Comparison of ENCODE assay signal across 8 cellular contexts in genomic region chr6:85678602-85679444, GRCh38. TPM values are rescaled to one million over a fixed set of nuclear protein-coding genes. Genes with fewer than 3 reads are reported as not detected.
DNase-seq lines count a peak whose midpoint lies in the region; ATAC-seq, FAIRE-seq and TF ChIP-seq lines count a peak whose summit lies in the region.

No MANE protein-coding gene starts in this region.

- POLR2A ChIA-PET in A549 (lab: Yijun Ruan, JAX), result interaction anchor here (0.5 to 8.4 kb wide), 28 partner anchors 9 to 916 kb away, joined by 3 to 378 read pairs (median 5); partner anchors contain the start of genes NT5E, SNX14, SYNCRIP and TBX18

- DNase-seq in A549 (ENCODE audit: low read depth in 1 of 2, low spot score in 1 of 2) (peak; percentile 80 to 98), NCI-H2107 treated with DMSO at 0.1 percent for 48 hours (lab: John Stamatoyannopoulos, UW; ENCODE audit: unreplicated experiment) (peak; percentile 96), UCSD-AML1 (lab: John Stamatoyannopoulos, UW; ENCODE audit: unreplicated experiment) (peak; percentile 99), brain pericyte (ENCODE audit: low read depth, low spot score) (peak; percentile 94)

- CTCF ChIA-PET in A549 (lab: Yijun Ruan, JAX), result interaction anchor here (0.9 kb wide), 1 partner anchor 67 kb away, joined by 3 read pairs; no protein-coding TSS in a partner anchor

- peaks cover 30% of the 10 kb centered on the region for H3K36me3 ChIP-seq in iPS-18a (ENCODE audit: control insufficient read depth, low read depth, low read length)
- H3K36me3 ChIP-seq in skeletal muscle satellite cell (ENCODE audit: insufficient read depth, low read length), result peaks cover 40% of the 10 kb centered on the region

- peak overlapping the region; percentile 98 for H3K9ac ChIP-seq in iPS-18a (ENCODE audit: low read length)
- H3K9ac ChIP-seq in skeletal muscle satellite cell (ENCODE audit: low read depth, low read length), result peak overlapping the region; percentile 99

- peaks cover 23% of the 10 kb centered on the region; the same call in 2 of the 3 replicates for H3K4me1 ChIP-seq in A549
- H3K4me1 ChIP-seq in iPS-18a (ENCODE audit: control insufficient read depth, low read depth, low read length), result peaks cover 19% of the 10 kb centered on the region
- H3K4me1 ChIP-seq in skeletal muscle satellite cell (ENCODE audit: control insufficient read depth, insufficient read depth, low read length), result peaks cover 25% of the 10 kb centered on the region

- H3K27me3 ChIP-seq in iPS-18a (ENCODE audit: control insufficient read depth, insufficient read depth, low read length) (no peaks in the 10 kb centered on the region), skeletal muscle satellite cell (ENCODE audit: control insufficient read depth, insufficient read depth, low read length) (no peaks in the 10 kb centered on the region)

- FAIRE-seq in A549 (lab: Jason Lieb, UNC), result no peak

- no peak for TF ChIP-seq RAD21 in A549 (conservative IDR thresholded peaks at IDR 0.05 in 1 of 2, IDR thresholded peaks at IDR 0.05 in 1 of 2)

- peak; percentile 99 for TF ChIP-seq POLR2A in A549 (IDR thresholded peaks at IDR 0.05; ENCODE audit: low read length)

- TF ChIP-seq CTCF in A549 (IDR thresholded peaks at IDR 0.05), result no peak

- peak overlapping the region; percentile 97 for H3K4me3 ChIP-seq in A549
- H3K4me3 ChIP-seq in iPS-18a (ENCODE audit: low read length), result peak overlapping the region; percentile 92
- H3K4me3 ChIP-seq in skeletal muscle satellite cell (ENCODE audit: low read length), result peak overlapping the region; percentile 95

- H3K27ac ChIP-seq in A549 (peak overlapping the region; percentile 94 to 97), iPS-18a (ENCODE audit: low read length) (peak overlapping the region; percentile 83)

- TF ChIP-seq EP300 in A549 (IDR thresholded peaks at IDR 0.05), result no peak

- H3K4me2 ChIP-seq in A549 (peak overlapping the region; percentile 95), skeletal muscle satellite cell (ENCODE audit: low read length) (peak overlapping the region; percentile 88)

- H3K9me3 ChIP-seq in A549 (no peaks in the 10 kb centered on the region), iPS-18a (ENCODE audit: control insufficient read depth, low read depth, low read length) (no peaks in the 10 kb centered on the region), skeletal muscle satellite cell (replicated peaks; ENCODE audit: low read length) (no peaks in the 10 kb centered on the region)

- WGBS in A549 (ENCODE audit: missing lambda C conversion rate), result under 1% methylated on average over 26 of the region's 82 CpGs

- ATAC-seq in A549, result peak; percentile 87 to 89
- peak; percentile 71 for ATAC-seq in GM18858 (IDR thresholded peaks at IDR 0.05; ENCODE audit: unreplicated experiment)
- ATAC-seq in HG03066 (IDR thresholded peaks at IDR 0.05; ENCODE audit: low read depth, unreplicated experiment), result peak; percentile 73

TF ChIP-seq in A549, 52 proteins besides CTCF, POLR2A, EP300 and RAD21 (continues in another document):
- TF ChIP-seq CHD4 (IDR thresholded peaks at IDR 0.05; ENCODE audit: borderline replicate concordance), result no peak
- no peak for TF ChIP-seq HMGXB4 (CRISPR knock-in tag; IDR thresholded peaks at IDR 0.05; ENCODE audit: borderline replicate concordance)
- peak; percentile 87; the same call in 1 of the 2 replicates for TF ChIP-seq PHF8 (IDR thresholded peaks at IDR 0.05; ENCODE audit: borderline replicate concordance, low read depth)
- TF ChIP-seq RARB (CRISPR knock-in tag; IDR thresholded peaks at IDR 0.05), result no peak
- TF ChIP-seq SREBF2 (IDR thresholded peaks at IDR 0.05), result no peak
- TF ChIP-seq RFX5 (IDR thresholded peaks at IDR 0.05), result no peak
- TF ChIP-seq NFE2L2 (conservative IDR thresholded peaks at IDR 0.05; ENCODE audit: low read length), result no peak
- TF ChIP-seq RNF2 (IDR thresholded peaks at IDR 0.05; ENCODE audit: borderline replicate concordance, low read depth), result no peak
- TF ChIP-seq BHLHE40 (IDR thresholded peaks at IDR 0.05; ENCODE audit: low read depth, low read length), result peak; percentile 88
- no peak for TF ChIP-seq ESRRA (IDR thresholded peaks at IDR 0.05; ENCODE audit: borderline replicate concordance, low read length)
- no peak; the same call in 1 of the 2 replicates for TF ChIP-seq CBX2 (IDR thresholded peaks at IDR 0.05; ENCODE audit: borderline replicate concordance, low read depth)
- no peak for TF ChIP-seq RCOR1 (IDR thresholded peaks at IDR 0.05; ENCODE audit: low read depth, low read length)
- no peak for TF ChIP-seq MAFK (IDR thresholded peaks at IDR 0.05; ENCODE audit: partially characterized antibody)
- no peak for TF ChIP-seq SMC3 (IDR thresholded peaks at IDR 0.05)
- TF ChIP-seq NPAS2 (CRISPR knock-in tag; IDR thresholded peaks at IDR 0.05; ENCODE audit: borderline replicate concordance), result peak; percentile 79
- peak; percentile 59; the same call in 1 of the 2 replicates for TF ChIP-seq MAZ (IDR thresholded peaks at IDR 0.05; ENCODE audit: borderline replicate concordance, low read depth, low read length)
- TF ChIP-seq REST (IDR thresholded peaks at IDR 0.05), result peak; percentile 46; the same call in 1 of the 2 replicates
- 0 out of 2 replicates have a peak, but pooled peaks have one; percentile 46 for TF ChIP-seq ATOH8 (CRISPR knock-in tag; IDR thresholded peaks at IDR 0.05; ENCODE audit: low read depth)
- no peak for TF ChIP-seq FOSL2 (IDR thresholded peaks at IDR 0.05)
- no peak for TF ChIP-seq FOSL2 (CRISPR knock-in tag; IDR thresholded peaks at IDR 0.05)
- TF ChIP-seq HEYL (CRISPR knock-in tag; IDR thresholded peaks at IDR 0.05), result no peak
- TF ChIP-seq HDAC2 (IDR thresholded peaks at IDR 0.05), result 0 out of 2 replicates have a peak, but pooled peaks have one; percentile 35
- TF ChIP-seq POLR2AphosphoS2 (conservative IDR thresholded peaks at IDR 0.05; ENCODE audit: low read length), result no peak; the same call in 1 of the 2 replicates
- TF ChIP-seq ZFP36 (IDR thresholded peaks at IDR 0.05; ENCODE audit: borderline replicate concordance, partially characterized antibody), result no peak
- TF ChIP-seq MYC (IDR thresholded peaks at IDR 0.05; ENCODE audit: borderline replicate concordance, low read length), result peak; percentile 78; the same call in 1 of the 2 replicates
- TF ChIP-seq FOSB (CRISPR knock-in tag; IDR thresholded peaks at IDR 0.05), result peak; percentile 93
- peak; percentile 68; the same call in 1 of the 2 replicates for TF ChIP-seq KDM5A (IDR thresholded peaks at IDR 0.05)
- TF ChIP-seq CBX8 (IDR thresholded peaks at IDR 0.05), result no peak

RNA-seq across cellular contexts. Expression of gene SYNCRIP, which starts 36.1 kb away (rescaled TPM):
- 47.5 and 60.6 TPM in 2 replicates for polyA plus RNA-seq in A549 (2011; rRNA removed)
- 14.7 and 15.2 TPM in 2 replicates for polyA plus RNA-seq in A549 (2012; cell fraction: cytosol; rRNA removed)
- 8.4 and 18.8 TPM in 2 replicates for polyA plus RNA-seq in A549 (2012; cell fraction: nucleus; rRNA removed)
- polyA plus RNA-seq in A549 (2017; fragmentation: RNase III; extraction: RNeasy Plus Mini Kit Qiagen cat#74134 plus additional on column Dnase treatment), result 100 to 108 TPM (median 102 TPM) in 3 replicates
- polyA minus RNA-seq in A549 (2011; rRNA and poly(A)+ RNA removed), result 14.1 and 18.4 TPM in 2 replicates
- total RNA-seq in skeletal muscle satellite cell (2012; rRNA removed), result 68.8 and 76.6 TPM in 2 replicates

Comparison
In these comparisons a context has a peak if more than half of its experiments do, and no peak if none do; other contexts are left out.
1. Peak in every context shown above with its lines: DNase-seq, ATAC-seq, H3K4me3 ChIP-seq and H3K27ac ChIP-seq.